Comparison of ENCODE assay signal across 1 cellular context in genomic region chr17:5257124-5257523, GRCh38.
TF ChIP-seq lines count a peak whose summit lies in the region.

No MANE protein-coding gene starts in this region.

TF ChIP-seq in HepG2, 621 proteins besides CTCF, POLR2A, EP300 and RAD21:
- no peak for TF ChIP-seq ELF3 (CRISPR knock-in tag; IDR thresholded peaks at IDR 0.05)
- no peak for TF ChIP-seq CSRNP1 (CRISPR knock-in tag; IDR thresholded peaks at IDR 0.05)
- no peak for TF ChIP-seq NR2F6 (IDR thresholded peaks at IDR 0.05)
- TF ChIP-seq NR2F6 (CRISPR knock-in tag; IDR thresholded peaks at IDR 0.05) = no peak
- TF ChIP-seq, protein P1, sequence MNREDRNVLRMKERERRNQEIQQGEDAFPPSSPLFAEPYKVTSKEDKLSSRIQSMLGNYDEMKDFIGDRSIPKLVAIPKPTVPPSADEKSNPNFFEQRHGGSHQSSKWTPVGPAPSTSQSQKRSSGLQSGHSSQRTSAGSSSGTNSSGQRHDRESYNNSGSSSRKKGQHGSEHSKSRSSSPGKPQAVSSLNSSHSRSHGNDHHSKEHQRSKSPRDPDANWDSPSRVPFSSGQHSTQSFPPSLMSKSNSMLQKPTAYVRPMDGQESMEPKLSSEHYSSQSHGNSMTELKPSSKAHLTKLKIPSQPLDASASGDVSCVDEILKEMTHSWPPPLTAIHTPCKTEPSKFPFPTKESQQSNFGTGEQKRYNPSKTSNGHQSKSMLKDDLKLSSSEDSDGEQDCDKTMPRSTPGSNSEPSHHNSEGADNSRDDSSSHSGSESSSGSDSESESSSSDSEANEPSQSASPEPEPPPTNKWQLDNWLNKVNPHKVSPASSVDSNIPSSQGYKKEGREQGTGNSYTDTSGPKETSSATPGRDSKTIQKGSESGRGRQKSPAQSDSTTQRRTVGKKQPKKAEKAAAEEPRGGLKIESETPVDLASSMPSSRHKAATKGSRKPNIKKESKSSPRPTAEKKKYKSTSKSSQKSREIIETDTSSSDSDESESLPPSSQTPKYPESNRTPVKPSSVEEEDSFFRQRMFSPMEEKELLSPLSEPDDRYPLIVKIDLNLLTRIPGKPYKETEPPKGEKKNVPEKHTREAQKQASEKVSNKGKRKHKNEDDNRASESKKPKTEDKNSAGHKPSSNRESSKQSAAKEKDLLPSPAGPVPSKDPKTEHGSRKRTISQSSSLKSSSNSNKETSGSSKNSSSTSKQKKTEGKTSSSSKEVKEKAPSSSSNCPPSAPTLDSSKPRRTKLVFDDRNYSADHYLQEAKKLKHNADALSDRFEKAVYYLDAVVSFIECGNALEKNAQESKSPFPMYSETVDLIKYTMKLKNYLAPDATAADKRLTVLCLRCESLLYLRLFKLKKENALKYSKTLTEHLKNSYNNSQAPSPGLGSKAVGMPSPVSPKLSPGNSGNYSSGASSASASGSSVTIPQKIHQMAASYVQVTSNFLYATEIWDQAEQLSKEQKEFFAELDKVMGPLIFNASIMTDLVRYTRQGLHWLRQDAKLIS (CRISPR knock-in tag; IDR thresholded peaks at IDR 0.05) = no peak
- TF ChIP-seq HOXA7 (CRISPR knock-in tag; IDR thresholded peaks at IDR 0.05) = no peak
- TF ChIP-seq GFI1 (CRISPR knock-in tag; IDR thresholded peaks at IDR 0.05; ENCODE audit: borderline replicate concordance) = no peak
- TF ChIP-seq ELF4 (CRISPR knock-in tag; IDR thresholded peaks at IDR 0.05; ENCODE audit: borderline replicate concordance) = no peak
- TF ChIP-seq ZNF24 (IDR thresholded peaks at IDR 0.05) = no peak
- TF ChIP-seq, protein P2, sequence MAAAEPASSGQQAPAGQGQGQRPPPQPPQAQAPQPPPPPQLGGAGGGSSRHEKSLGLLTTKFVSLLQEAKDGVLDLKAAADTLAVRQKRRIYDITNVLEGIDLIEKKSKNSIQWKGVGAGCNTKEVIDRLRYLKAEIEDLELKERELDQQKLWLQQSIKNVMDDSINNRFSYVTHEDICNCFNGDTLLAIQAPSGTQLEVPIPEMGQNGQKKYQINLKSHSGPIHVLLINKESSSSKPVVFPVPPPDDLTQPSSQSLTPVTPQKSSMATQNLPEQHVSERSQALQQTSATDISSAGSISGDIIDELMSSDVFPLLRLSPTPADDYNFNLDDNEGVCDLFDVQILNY (CRISPR knock-in tag; conservative IDR thresholded peaks at IDR 0.05) = no peak
- TF ChIP-seq ZBTB2 (CRISPR knock-in tag; IDR thresholded peaks at IDR 0.05; ENCODE audit: low read depth) = no peak
